Comparison of ENCODE assay signal across 21 cellular contexts in genomic region chr18:7370375-7370774, GRCh38.
A peak's percentile ranks its signal among the peaks of the same experiment; 100 is the strongest.
DNase-seq lines count a peak whose midpoint lies in the region; ATAC-seq and TF ChIP-seq lines count a peak whose summit lies in the region.
"Had no signal": no experiment of that assay in that cellular context is flagged by ENCODE, and none has a peak within 500 bp of the region (broad histone marks: within the 10 kb centered on the region; RNA-seq: fewer than 3 reads in every experiment).

No MANE protein-coding gene starts in this region.

- H3K4me3 ChIP-seq in hepatocyte (no peak overlapping the region), prostate gland (no peak overlapping the region), transverse colon (no peak overlapping the region), A673 (ENCODE audit: low read depth, low read length, poor library complexity, severe bottlenecking) (no peak overlapping the region)
- H3K4me3 ChIP-seq: body of pancreas, thoracic aorta had no signal

- no peaks in the 10 kb centered on the region for H3K9me3 ChIP-seq in hepatocyte (ENCODE audit: low read depth)
- no peaks in the 10 kb centered on the region for H3K9me3 ChIP-seq in prostate gland
- no peaks in the 10 kb centered on the region for H3K9me3 ChIP-seq in transverse colon
- H3K9me3 ChIP-seq in A673 (ENCODE audit: low read depth, low read length, poor library complexity, severe bottlenecking) = peaks cover 29% of the 10 kb centered on the region
- H3K9me3 ChIP-seq: body of pancreas, thoracic aorta had no signal

- no peaks in the 10 kb centered on the region for H4K20me1 ChIP-seq in hepatocyte (ENCODE audit: insufficient read depth, poor library complexity, severe bottlenecking)

- no peak for TF ChIP-seq POLR2A in prostate gland (IDR thresholded peaks at IDR 0.05)
- no peak for TF ChIP-seq POLR2A in transverse colon (IDR thresholded peaks at IDR 0.05)

- no peak overlapping the region for H2AFZ ChIP-seq in hepatocyte

- POLR2A ChIA-PET in A673 (lab: Charles Lee; ENCODE audit: low non-redundant PET) = no interaction called here

- BruUV-seq in A673 (replicated peaks; lab: Mats Ljungman, UMichigan) = no TSS peak

- CTCF ChIA-PET in A673 (lab: Charles Lee) = no interaction called here

- H3K27ac ChIP-seq in hepatocyte (peak overlapping the region; percentile 83), prostate gland (peak overlapping the region; percentile 49 to 76), transverse colon (peak overlapping the region; percentile 44 to 75 (median 62)), A673 (ENCODE audit: low read depth, low read length, poor library complexity, severe bottlenecking) (no peak overlapping the region)
- H3K27ac ChIP-seq: 22Rv1, C4-2B, thoracic aorta had no signal

- H3K4me2 ChIP-seq in hepatocyte = peak overlapping the region; percentile 34

- no peak for TF ChIP-seq CTCF in hepatocyte (IDR thresholded peaks at IDR 0.05; ENCODE audit: poor library complexity)
- TF ChIP-seq CTCF in prostate gland (IDR thresholded peaks at IDR 0.05) = no peak
- no peak for TF ChIP-seq CTCF in transverse colon (IDR thresholded peaks at IDR 0.05)
- TF ChIP-seq CTCF in A673 (conservative IDR thresholded peaks at IDR 0.05; ENCODE audit: low read depth, low read length) = no peak

- ATAC-seq in GM18907 (IDR thresholded peaks at IDR 0.05; ENCODE audit: unreplicated experiment) (no peak), GM18519 (IDR thresholded peaks at IDR 0.05; ENCODE audit: low FRiP score, unreplicated experiment) (no peak)

- DNase-seq in DMS53 (lab: John Stamatoyannopoulos, UW) (peak; percentile 70), DMS53 treated with DMSO at 0.1 percent for 48 hours (lab: John Stamatoyannopoulos, UW; ENCODE audit: unreplicated experiment) (no peak), hepatocyte (ENCODE audit: low spot score) (peak; percentile 54), prostate gland (ENCODE audit: low spot score) (peak; percentile 17), transverse colon (no peak), A673 (ENCODE audit: low spot score) (no peak)
- DNase-seq: activated CD4-positive, alpha-beta T cell treated with anti-CD3 and anti-CD28 coated beads for 1 hour; activated naive CD4-positive, alpha-beta T cell; DMS79; effector CD8-positive, alpha-beta T cell; foreskin fibroblast; NCI-H1694 treated with DMSO at 0.1 percent for 48 hours; NCI-H446; occipital lobe; T-helper 2 cell had no signal

- WGBS in hepatocyte (ENCODE audit: low lambda C conversion rate, missing lambda C conversion rate) = 62% methylated on average over 7 of the region's 7 CpGs
- WGBS in prostate gland = 17% methylated on average over 7 of the region's 7 CpGs
- 17 to 28% methylated on average over 2 to 7 of the region's 7 CpGs for WGBS in transverse colon (ENCODE audit: low coverage in 1 of 2), 2 donors

- H3K4me1 ChIP-seq in hepatocyte (ENCODE audit: insufficient read depth) (no peaks in the 10 kb centered on the region), prostate gland (replicated peaks) (peaks cover 5% of the 10 kb centered on the region), transverse colon (peaks cover 0 to 13% (median 2%) of the 10 kb centered on the region in 4 donors), A673 (ENCODE audit: insufficient read depth, low read length, poor library complexity, severe bottlenecking) (no peaks in the 10 kb centered on the region)
- H3K4me1 ChIP-seq: body of pancreas had no signal

- H3K27me3 ChIP-seq in hepatocyte (no peaks in the 10 kb centered on the region), prostate gland (replicated peaks; ENCODE audit: insufficient read depth) (no peaks in the 10 kb centered on the region), transverse colon (no peaks in the 10 kb centered on the region), A673 (replicated peaks; ENCODE audit: insufficient read depth, low read depth, low read length, poor library complexity) (no peaks in the 10 kb centered on the region)
- H3K27me3 ChIP-seq: body of pancreas had no signal

- TF ChIP-seq EP300 in transverse colon (IDR thresholded peaks at IDR 0.05; ENCODE audit: low read depth) = no peak

- no peaks in the 10 kb centered on the region for H3K79me2 ChIP-seq in hepatocyte

- intact Hi-C loops in prostate gland (cut with DNase I) = no loop called here
- intact Hi-C loops in transverse colon (cut with DNase I; ENCODE audit: low total_unique reads) = no loop called here
- intact Hi-C loops in A673 (cut with micrococcal nuclease; ENCODE audit: unreplicated experiment) = no loop called here

- in situ Hi-C loops in transverse colon (cut with MboI; ENCODE audit: low pct_ligation_motif_present in 1 of 4, low pct_unique_long_range_greater_than_20kb in 1 of 4, low sequenced_read_pairs in 3 of 4) = no loop called here

- no peaks in the 10 kb centered on the region for H3K9me2 ChIP-seq in hepatocyte (replicated peaks; ENCODE audit: insufficient read depth)

- H3K36me3 ChIP-seq in hepatocyte (replicated peaks; ENCODE audit: insufficient read depth, low read depth) (no peaks in the 10 kb centered on the region), prostate gland (no peaks in the 10 kb centered on the region), transverse colon (no peaks in the 10 kb centered on the region), A673 (ENCODE audit: insufficient read depth, low read length, poor library complexity, severe bottlenecking) (no peaks in the 10 kb centered on the region)
- H3K36me3 ChIP-seq: thoracic aorta had no signal

Comparison
In these comparisons a context has a peak if more than half of its experiments do, and no peak if none do; other contexts are left out.
1. DNase-seq: peak in DMS53 (single experiment), hepatocyte (single experiment) and prostate gland (single experiment); none in DMS53 treated with DMSO at 0.1 percent for 48 hours (single experiment), transverse colon (single experiment) and A673 (single experiment).